ENCODE assay signal across 14 cellular contexts in the genomic region with DNA sequence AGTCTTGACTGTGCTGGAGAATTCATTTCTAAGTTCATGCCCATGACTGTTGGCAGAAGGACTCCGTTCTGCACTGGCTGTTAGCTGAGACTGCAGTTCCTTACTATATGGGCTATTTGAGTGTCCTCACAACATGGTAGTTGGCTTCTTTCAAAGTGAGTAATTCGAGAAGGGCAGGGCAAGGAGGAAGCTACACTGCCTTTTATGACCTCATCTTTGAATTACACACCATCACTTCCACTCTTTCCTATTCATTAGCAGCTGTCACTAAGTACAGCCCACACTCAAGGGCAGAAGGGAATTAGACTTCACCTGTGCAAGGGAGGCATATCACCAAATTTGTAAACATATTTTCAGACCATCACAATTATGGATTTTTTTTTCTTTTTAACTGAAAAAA. TPM values are rescaled to one million over a fixed set of nuclear protein-coding genes. Genes with fewer than 3 reads are reported as not detected.
DNase-seq lines count a peak whose midpoint lies in the region; ATAC-seq, FAIRE-seq and TF ChIP-seq lines count a peak whose summit lies in the region.
"Had no signal": no experiment of that assay in that cellular context is flagged by ENCODE, and none has a peak within 500 bp of the region (broad histone marks: within the 10 kb centered on the region; RNA-seq: fewer than 3 reads in every experiment).

No MANE protein-coding gene starts in this region.

- TF ChIP-seq EP300 in HepG2 (IDR thresholded peaks at IDR 0.05; ENCODE audit: low read depth in 2 of 2, low read length in 2 of 2) (no peak), HepG2 (CRISPR knock-in tag; IDR thresholded peaks at IDR 0.05; ENCODE audit: borderline replicate concordance) (no peak)

- H3K9me3 Mint-ChIP-seq in T-helper 1 cell treated with Interleukin-12 subunit alpha and Interleukin-12 subunit beta and Interleukin-4 antibody, amounts not matched to agents 30 μg/mL and 1 μg/mL, for 36 hours = no peaks in the 10 kb centered on the region
- H3K9me3 Mint-ChIP-seq: stimulated activated naive CD8-positive, alpha-beta T cell treated with anti-CD3 and anti-CD28 coated beads, Interleukin-15, Interleukin-2, amounts not matched to agents 100 ng/mL and 50 ng/mL, for 24 hours had no signal

- peaks cover 3% of the 10 kb centered on the region for H3K36me3 Mint-ChIP-seq in T-helper 1 cell treated with Interleukin-12 subunit alpha and Interleukin-12 subunit beta and Interleukin-4 antibody, amounts not matched to agents 30 μg/mL and 1 μg/mL, for 36 hours (ENCODE audit: low read depth)

- no peak for TF ChIP-seq RAD21 in HepG2 (CRISPR knock-in tag; IDR thresholded peaks at IDR 0.05)

- H3K4me3 ChIP-seq in HepG2 (replicated peaks in 1 of 3; ENCODE audit: insufficient read depth in 1 of 3, low read depth in 2 of 3, low read length in 3 of 3) (no peak overlapping the region), kidney (ENCODE audit: low read length in 2 of 2) (no peak overlapping the region)
- H3K4me3 ChIP-seq: SJSA1 had no signal

- H2AFZ ChIP-seq in HepG2 (ENCODE audit: low read length) = no peak overlapping the region

- no peaks in the 10 kb centered on the region for H3K79me2 ChIP-seq in HepG2 (ENCODE audit: insufficient read depth, low read length)

- CTCF ChIA-PET in HepG2 (lab: Yijun Ruan, JAX; ENCODE audit: low intra/inter-chr PET ratio, low total read pairs) = no interaction called here

- in situ Hi-C loops in HepG2 (cut with HindIII; ENCODE audit: extremely low pct_ligation_motif_present, low pct_unique_long_range_greater_than_20kb) = no loop called here

- H3K4me2 ChIP-seq in HepG2 (ENCODE audit: low read depth, low read length) = no peak overlapping the region
- H3K4me2 ChIP-seq: KMS-11 had no signal

- H3K27ac ChIP-seq in HepG2 (ENCODE audit: extremely low read length, insufficient read depth, low read length) (no peak overlapping the region), kidney (ENCODE audit: low read depth in 2 of 2, low read length in 2 of 2) (no peak overlapping the region)
- H3K27ac ChIP-seq: KMS-11, SJSA1 had no signal

- H4K20me1 ChIP-seq in HepG2 (ENCODE audit: insufficient read depth, low read length) = no peaks in the 10 kb centered on the region

- H3K27me3 ChIP-seq in HepG2 (ENCODE audit: control insufficient read depth in 1 of 2, insufficient read depth in 2 of 2, low read length in 2 of 2) = peaks cover 1 to 5% of the 10 kb centered on the region in 2 experiments; a peak in 3 of 5 replicates
- H3K27me3 ChIP-seq: SJSA1 had no signal

- no peaks in the 10 kb centered on the region for H3K36me3 ChIP-seq in HepG2 (replicated peaks in 1 of 2; ENCODE audit: control insufficient read depth in 1 of 2, insufficient read depth in 2 of 2, low read length in 2 of 2)
- no peaks in the 10 kb centered on the region for H3K36me3 ChIP-seq in kidney (ENCODE audit: control insufficient read depth in 1 of 2, insufficient read depth in 2 of 2, low read length in 2 of 2)
- H3K36me3 ChIP-seq: SJSA1 had no signal

- 0% methylated on average over 2 of the region's 2 CpGs for WGBS in HepG2 (ENCODE audit: low lambda C conversion rate)

- H3K4me1 ChIP-seq in HepG2 (ENCODE audit: insufficient read depth, low read length) = peaks cover 15% of the 10 kb centered on the region
- H3K4me1 ChIP-seq in kidney (ENCODE audit: control insufficient read depth in 1 of 2, insufficient read depth in 1 of 2, low read depth in 1 of 2, low read length in 2 of 2) = no peaks in the 10 kb centered on the region
- H3K4me1 ChIP-seq: SJSA1 had no signal

- BruUV-seq in HepG2 (replicated peaks; lab: Mats Ljungman, UMichigan) = no TSS peak

- DNase-seq in NCI-H1694 treated with DMSO at 0.1 percent for 48 hours (lab: John Stamatoyannopoulos, UW) = peak; percentile 52
- DNase-seq in NCI-H1694 (lab: John Stamatoyannopoulos, UW) = no peak
- peak; percentile 46 for DNase-seq in NCI-H1436 (lab: John Stamatoyannopoulos, UW)
- DNase-seq in HepG2 (ENCODE audit: low spot score) = no peak
- no peak for DNase-seq in kidney
- DNase-seq in NCI-H446 treated with DMSO at 0.1 percent for 48 hours (lab: John Stamatoyannopoulos, UW) = no peak
- DNase-seq: activated CD4-positive, CD25-positive, alpha-beta regulatory T cell treated with anti-CD3 and anti-CD28 coated beads, Interleukin-2, amount 50 U/mL, for 72 hours; central memory CD4-positive, alpha-beta T cell; left ventricle myocardium superior had no signal

- intact Hi-C loops in HepG2 (cut with micrococcal nuclease; ENCODE audit: unreplicated experiment) = no loop called here
- intact Hi-C loops in kidney (cut with DNase I) = no loop called here

- no peak overlapping the region for H3K27ac Mint-ChIP-seq in T-helper 1 cell treated with Interleukin-12 subunit alpha and Interleukin-12 subunit beta and Interleukin-4 antibody, amounts not matched to agents 30 μg/mL and 1 μg/mL, for 36 hours
- H3K27ac Mint-ChIP-seq: stimulated activated naive CD8-positive, alpha-beta T cell treated with anti-CD3 and anti-CD28 coated beads, Interleukin-15, Interleukin-2, amounts not matched to agents 100 ng/mL and 50 ng/mL, for 24 hours had no signal

- H3K9ac ChIP-seq in HepG2 (ENCODE audit: insufficient read depth, low read depth, low read length) (no peak overlapping the region), kidney (ENCODE audit: low read length in 2 of 2) (no peak overlapping the region)
- H3K9ac ChIP-seq: KMS-11 had no signal

- no peak for FAIRE-seq in HepG2 (lab: Jason Lieb, UNC)
- FAIRE-seq in kidney (lab: Jason Lieb, UNC) = no peak

- no peaks in the 10 kb centered on the region for H3K9me3 ChIP-seq in HepG2 (ENCODE audit: low read length)
- no peaks in the 10 kb centered on the region for H3K9me3 ChIP-seq in kidney (ENCODE audit: control insufficient read depth in 1 of 2, low read length in 2 of 2)
- H3K9me3 ChIP-seq: SJSA1 had no signal

- H3K4me3 Mint-ChIP-seq in T-helper 1 cell treated with Interleukin-12 subunit alpha and Interleukin-12 subunit beta and Interleukin-4 antibody, amounts not matched to agents 30 μg/mL and 1 μg/mL, for 36 hours = peak overlapping the region; percentile 21
- H3K4me3 Mint-ChIP-seq: stimulated activated naive CD8-positive, alpha-beta T cell treated with anti-CD3 and anti-CD28 coated beads, Interleukin-15, Interleukin-2, amounts not matched to agents 100 ng/mL and 50 ng/mL, for 24 hours had no signal

- no peaks in the 10 kb centered on the region for H3K27me3 Mint-ChIP-seq in T-helper 1 cell treated with Interleukin-12 subunit alpha and Interleukin-12 subunit beta and Interleukin-4 antibody, amounts not matched to agents 30 μg/mL and 1 μg/mL, for 36 hours (ENCODE audit: low read depth)
- H3K27me3 Mint-ChIP-seq: stimulated activated naive CD8-positive, alpha-beta T cell treated with anti-CD3 and anti-CD28 coated beads, Interleukin-15, Interleukin-2, amounts not matched to agents 100 ng/mL and 50 ng/mL, for 24 hours had no signal

- POLR2A ChIA-PET in HepG2 (lab: Yijun Ruan, JAX) = no interaction called here

- H3K4me1 Mint-ChIP-seq in T-helper 1 cell treated with Interleukin-12 subunit alpha and Interleukin-12 subunit beta and Interleukin-4 antibody, amounts not matched to agents 30 μg/mL and 1 μg/mL, for 36 hours (ENCODE audit: low read depth) = peaks cover 41% of the 10 kb centered on the region

- TF ChIP-seq CTCF in HepG2 (CRISPR knock-in tag; IDR thresholded peaks at IDR 0.05) = no peak
- TF ChIP-seq CTCF in kidney (IDR thresholded peaks at IDR 0.05; ENCODE audit: borderline replicate concordance, extremely low read depth, insufficient read depth) = no peak

- ATAC-seq in HepG2 (no peak), HG03521 (IDR thresholded peaks at IDR 0.05; ENCODE audit: unreplicated experiment) (no peak)
- ATAC-seq: left ventricle myocardium superior had no signal

- no peak for TF ChIP-seq POLR2A in HepG2 (IDR thresholded peaks at IDR 0.05; ENCODE audit: insufficient read depth in 1 of 2, low read depth in 2 of 2, low read length in 2 of 2)

TF ChIP-seq in HepG2, 621 proteins besides CTCF, POLR2A, EP300 and RAD21:
- TF ChIP-seq MBNL3 (CRISPR knock-in tag; conservative IDR thresholded peaks at IDR 0.05) (no peak), ATF7 (IDR thresholded peaks at IDR 0.05) (peak; percentile 63), ATF7 (CRISPR knock-in tag; IDR thresholded peaks at IDR 0.05) (no peak)

RNA-seq across cellular contexts. Expression of gene EPAS1, which starts 55.9 kb away (rescaled TPM):
- 47.1 and 64.9 TPM in 2 replicates for total RNA-seq in HepG2 (2016; rRNA removed; fragmentation: Illumina TruSeq; extraction: Trizol)
- total RNA-seq in HepG2 (2016; cell fraction: cytosol; rRNA removed; fragmentation: Illumina TruSeq; extraction: Trizol; ENCODE audit: low read depth) = 15.6 and 21.2 TPM in 2 replicates
- total RNA-seq in HepG2 (2016; cell fraction: insoluble cytoplasmic fraction; rRNA removed; fragmentation: Illumina TruSeq; extraction: Trizol) = 45.9 and 54.8 TPM in 2 replicates
- total RNA-seq in HepG2 (2016; cell fraction: membrane; rRNA removed; fragmentation: Illumina TruSeq; extraction: Trizol) = 54.5 and 63.7 TPM in 2 replicates
- 54.3 and 61.3 TPM in 2 replicates for total RNA-seq in HepG2 (2016; cell fraction: nucleus; rRNA removed; fragmentation: Illumina TruSeq; extraction: Trizol)
- 182 and 202 TPM in 2 replicates for polyA plus RNA-seq in HepG2 (2011; rRNA removed)
- 62.2 and 87.1 TPM in 2 replicates for polyA plus RNA-seq in HepG2 (2011; cell fraction: cytosol; rRNA removed)
- 133 and 141 TPM in 2 replicates for polyA plus RNA-seq in HepG2 (2011; cell fraction: nucleus; rRNA removed)
- 97.8 and 103 TPM in 2 replicates for polyA plus RNA-seq in HepG2 (2012)
- 15.2 and 19.3 TPM in 2 replicates for polyA plus RNA-seq in HepG2 (2016; cell fraction: cytosol; fragmentation: Illumina TruSeq; extraction: Trizol; ENCODE audit: low read depth)
- 72.5 and 91.0 TPM in 2 replicates for polyA plus RNA-seq in HepG2 (2016; cell fraction: insoluble cytoplasmic fraction; fragmentation: Illumina TruSeq; extraction: Trizol; ENCODE audit: low read depth)
- 64.7 and 77.7 TPM in 2 replicates for polyA plus RNA-seq in HepG2 (2016; cell fraction: membrane; fragmentation: Illumina TruSeq; extraction: Trizol; ENCODE audit: low read depth)
- polyA plus RNA-seq in HepG2 (2016; cell fraction: nucleus; fragmentation: Illumina TruSeq; extraction: Trizol; ENCODE audit: insufficient read depth, low read depth) = 74.5 and 82.8 TPM in 2 replicates
- polyA minus RNA-seq in HepG2 (2011; rRNA and poly(A)+ RNA removed; ENCODE audit: low replicate concordance) = 156 and 217 TPM in 2 replicates
- 122 and 129 TPM in 2 replicates for polyA minus RNA-seq in HepG2 (2011; cell fraction: cytosol; rRNA and poly(A)+ RNA removed)
- polyA minus RNA-seq in HepG2 (2011; cell fraction: nucleus; rRNA and poly(A)+ RNA removed) = 185 and 262 TPM in 2 replicates
- 398 TPM for total RNA-seq in kidney
- 142 TPM for polyA plus RNA-seq in kidney (ENCODE audit: insufficient read depth, low read depth, low replicate concordance)

Comparison
In these comparisons a context has a peak if more than half of its experiments do, and no peak if none do; other contexts are left out.
1. DNase-seq: peak in NCI-H1694 treated with DMSO at 0.1 percent for 48 hours (single experiment) and NCI-H1436 (single experiment); none in NCI-H1694 (single experiment), HepG2 (single experiment), kidney (single experiment) and NCI-H446 treated with DMSO at 0.1 percent for 48 hours (single experiment).